18 cellular contexts compared by ENCODE assay signal in the genomic region with DNA sequence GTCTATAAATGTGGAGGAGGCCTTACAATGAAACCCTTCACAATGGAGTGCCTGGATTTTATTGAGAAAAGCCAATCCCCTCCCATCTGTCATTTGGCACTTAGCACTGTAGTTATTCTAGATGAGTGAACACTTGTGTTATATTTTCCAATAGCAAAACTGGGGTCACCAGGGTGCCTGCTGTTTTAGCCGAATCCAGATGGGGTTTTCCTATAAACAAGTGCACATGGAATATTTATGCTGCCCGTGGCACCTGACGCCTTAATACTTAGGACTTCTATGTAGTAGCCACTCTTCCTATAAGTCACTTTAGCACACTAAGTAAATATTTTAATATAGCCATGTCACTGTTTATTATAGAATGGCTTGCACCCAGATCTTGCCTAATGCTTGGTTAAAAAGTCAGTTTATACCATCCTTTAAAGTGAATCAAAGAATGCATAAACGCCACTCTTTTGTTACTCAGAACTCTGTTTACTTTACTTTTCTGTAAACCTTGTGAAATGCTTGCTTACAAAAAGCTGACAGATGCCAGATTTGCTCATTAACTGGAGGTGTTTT.
DNase-seq lines count a peak whose midpoint lies in the region; ATAC-seq, FAIRE-seq and TF ChIP-seq lines count a peak whose summit lies in the region.
"Had no signal": no experiment of that assay in that cellular context is flagged by ENCODE, and none has a peak within 500 bp of the region (broad histone marks: within the 10 kb centered on the region; RNA-seq: fewer than 3 reads in every experiment).

No MANE protein-coding gene starts in this region.

- H3K56ac ChIP-seq in H1 (replicated peaks; ENCODE audit: insufficient read length, low read depth, low read length), result no peak overlapping the region

- H3K23me2 ChIP-seq in H1 (ENCODE audit: low read depth, low read length), result no peaks in the 10 kb centered on the region

- POLR2A ChIA-PET in H1 (lab: Charles Lee; ENCODE audit: partially characterized antibody) (no interaction called here), RWPE1 (lab: Yijun Ruan, JAX; ENCODE audit: low non-redundant PET) (no interaction called here), PC-3 (lab: Charles Lee; ENCODE audit: unreplicated experiment) (no interaction called here)

- no peak overlapping the region for H3K14ac ChIP-seq in H1 (ENCODE audit: insufficient read length)

- H3K36me3 ChIP-seq in H1 (ENCODE audit: control insufficient read depth in 2 of 4, insufficient read depth in 4 of 4, low read length in 3 of 4) (no peaks in the 10 kb centered on the region), testis (ENCODE audit: low read depth, missing control alignments) (no peaks in the 10 kb centered on the region), PC-3 (ENCODE audit: low read depth, low read length) (no peaks in the 10 kb centered on the region)

- H3K9me3 ChIP-seq in H1 (ENCODE audit: insufficient read depth in 2 of 2, low read depth in 1 of 2, low read length in 1 of 2), result peaks cover 0 to 3% of the 10 kb centered on the region in 2 experiments; a peak in 1 of 4 replicates
- no peaks in the 10 kb centered on the region for H3K9me3 ChIP-seq in testis
- peaks cover 5% of the 10 kb centered on the region; the same call in 1 of the 2 replicates for H3K9me3 ChIP-seq in PC-3 (ENCODE audit: low read length)
- H3K9me3 ChIP-seq: SK-N-SH had no signal

- no peak overlapping the region for H2BK120ac ChIP-seq in H1 (replicated peaks; ENCODE audit: low read depth, low read length)

- no peak overlapping the region for H2BK15ac ChIP-seq in H1 (ENCODE audit: low read length)

- no TSS peak for BruUV-seq in PC-3 (replicated peaks; lab: Mats Ljungman, UMichigan)

- WGBS in H1 (ENCODE audit: extremely low coverage in 1 of 2, insufficient coverage in 1 of 2, insufficient read length in 1 of 2, insufficient replicate concordance in 2 of 2, low coverage in 1 of 2, low lambda C conversion rate in 2 of 2, missing lambda C conversion rate in 1 of 2), 2 experiments, result 88% methylated on average over 4 of the region's 4 CpGs; no CpG with 5 or more reads in 1 of the 2 experiments
- 88 to 93% methylated on average over 4 of the region's 4 CpGs for WGBS in testis, 2 donors

- no peak for TF ChIP-seq CTCF in H1 (IDR thresholded peaks at IDR 0.05; ENCODE audit: control extremely low read depth in 1 of 3, insufficient read depth in 1 of 3, low read depth in 1 of 3, low read length in 3 of 3)
- no peak for TF ChIP-seq CTCF in testis (IDR thresholded peaks at IDR 0.05)
- TF ChIP-seq CTCF in RWPE1 (conservative IDR thresholded peaks at IDR 0.05; ENCODE audit: low read depth), result no peak
- TF ChIP-seq CTCF in PC-3 (conservative IDR thresholded peaks at IDR 0.05; ENCODE audit: low read depth, low read length), result no peak

- H3K4me3 ChIP-seq in H1 (ENCODE audit: extremely low read depth in 1 of 4, insufficient read depth in 2 of 4, low read depth in 3 of 4, low read length in 4 of 4) (no peak overlapping the region), testis (no peak overlapping the region), PC-3 (ENCODE audit: low read length) (no peak overlapping the region)

- H2AFZ ChIP-seq in H1 (ENCODE audit: low read length) (0 out of 2 replicates have a peak overlapping the region, but pooled peaks have one; percentile 40), PC-3 (ENCODE audit: low read length) (no peak overlapping the region)

- no peaks in the 10 kb centered on the region for H3K4me1 ChIP-seq in H1 (replicated peaks in 1 of 4; ENCODE audit: control insufficient read depth in 3 of 4, insufficient read depth in 4 of 4, low read length in 3 of 4)
- H3K4me1 ChIP-seq in testis, result no peaks in the 10 kb centered on the region
- no peaks in the 10 kb centered on the region for H3K4me1 ChIP-seq in PC-3 (ENCODE audit: insufficient read depth, low read length)

- no peaks in the 10 kb centered on the region for H3K9me2 ChIP-seq in PC-3 (replicated peaks; ENCODE audit: low read length)
- H3K9me2 ChIP-seq: SK-N-SH had no signal

- H3K18ac ChIP-seq in H1 (ENCODE audit: extremely low read depth, low read length), result no peak overlapping the region

- H3K9ac ChIP-seq in H1 (replicated peaks in 1 of 4; ENCODE audit: extremely low read depth in 1 of 4, low read depth in 3 of 4, low read length in 3 of 4) (no peak overlapping the region), PC-3 (ENCODE audit: low read length) (no peak overlapping the region)
- H3K9ac ChIP-seq: SK-N-SH had no signal

- TF ChIP-seq RAD21 in H1 (IDR thresholded peaks at IDR 0.05 in 1 of 2, conservative IDR thresholded peaks at IDR 0.05 in 1 of 2; ENCODE audit: low read depth in 2 of 2, low read length in 2 of 2), result no peak

- H3K4ac ChIP-seq in H1 (replicated peaks; ENCODE audit: insufficient read length, low read depth, low read length), result no peak overlapping the region

- CTCF ChIA-PET in H1 (lab: Charles Lee; ENCODE audit: partially characterized antibody), result interaction anchor here (1.4 kb wide), 1 partner anchor 11 kb away, joined by 3 read pairs; no protein-coding TSS in a partner anchor
- CTCF ChIA-PET in RWPE1 (lab: Yijun Ruan, JAX), result interaction anchor here (0.7 kb wide), 1 partner anchor 9 kb away, joined by 4 read pairs; no protein-coding TSS in a partner anchor
- CTCF ChIA-PET in PC-3 (lab: Charles Lee), result no interaction called here

- no peak for FAIRE-seq in H1 (lab: Jason Lieb, UNC)
- FAIRE-seq: GM12891 had no signal

- intact Hi-C loops in testis (cut with DNase I; ENCODE audit: low total_unique reads), result no loop called here
- intact Hi-C loops in PC-3 (cut with micrococcal nuclease), result no loop called here

- H3K79me2 ChIP-seq in H1 (ENCODE audit: control insufficient read depth in 1 of 2, insufficient read depth in 2 of 2, low read length in 2 of 2) (no peaks in the 10 kb centered on the region), PC-3 (ENCODE audit: low read length) (no peaks in the 10 kb centered on the region)

- H4K20me1 ChIP-seq in H1 (replicated peaks in 1 of 2; ENCODE audit: control insufficient read depth in 1 of 2, insufficient read depth in 2 of 2, low read length in 2 of 2), result no peaks in the 10 kb centered on the region
- H4K20me1 ChIP-seq in PC-3 (ENCODE audit: low read length), result no peaks in the 10 kb centered on the region

- H3F3A ChIP-seq in PC-3 (ENCODE audit: low read length, unreplicated experiment), result no peaks in the 10 kb centered on the region

- H3K27me3 ChIP-seq in H1 (replicated peaks in 1 of 4; ENCODE audit: control insufficient read depth in 3 of 4, extremely low read depth in 1 of 4, insufficient read depth in 3 of 4, low read length in 3 of 4) (peaks cover 0 to 1% (median 0%) of the 10 kb centered on the region in 4 experiments; a peak in 1 of 7 replicates), testis (no peaks in the 10 kb centered on the region), PC-3 (ENCODE audit: low read length) (no peaks in the 10 kb centered on the region)

- H4K91ac ChIP-seq in H1 (replicated peaks; ENCODE audit: insufficient read length, low read length), result no peak overlapping the region

- TF ChIP-seq POLR2A in H1 (IDR thresholded peaks at IDR 0.05; ENCODE audit: control extremely low read depth in 1 of 2, low read depth in 2 of 2, low read length in 2 of 2) (no peak), testis (IDR thresholded peaks at IDR 0.05) (no peak)

- no peaks in the 10 kb centered on the region for H3K79me1 ChIP-seq in H1 (ENCODE audit: low read depth, low read length)

- DNase-seq in DMS 273 (lab: John Stamatoyannopoulos, UW; ENCODE audit: unreplicated experiment) (peak; percentile 95), M059J (ENCODE audit: low read depth) (peak; percentile 6), H1 (ENCODE audit: low read depth in 1 of 2, low spot score in 2 of 2) (no peak), retina (peak; percentile 40), testis (no peak), RWPE1 (ENCODE audit: low spot score) (no peak), PC-3 (no peak)
- DNase-seq: CD4-positive, CD25-positive, alpha-beta regulatory T cell; DND-41; H7; Karpas-422; NCI-H1436; NCI-H2029; NCI-H526 treated with DMSO at 0.1 percent for 48 hours; SIG-M5; SK-N-SH had no signal

- no peak for TF ChIP-seq EP300 in H1 (IDR thresholded peaks at IDR 0.05; ENCODE audit: borderline replicate concordance in 1 of 2, low read depth in 2 of 2, low read length in 2 of 2)

- H2BK20ac ChIP-seq in H1 (ENCODE audit: low read length), result no peak overlapping the region

- no peak overlapping the region for H4K5ac ChIP-seq in H1 (ENCODE audit: insufficient read length, low read depth, low read length)

- H2AK5ac ChIP-seq in H1 (ENCODE audit: low read depth, low read length), result no peak overlapping the region

- ATAC-seq in GM21423 (IDR thresholded peaks at IDR 0.05; ENCODE audit: unreplicated experiment), result no peak
- no peak for ATAC-seq in PC-3

- H3K23ac ChIP-seq in H1 (ENCODE audit: insufficient read length), result no peak overlapping the region

- no peak overlapping the region for H2BK12ac ChIP-seq in H1 (ENCODE audit: low read depth, low read length)

- no peak overlapping the region for H3K27ac ChIP-seq in H1 (ENCODE audit: low read depth, low read length)
- no peak overlapping the region for H3K27ac ChIP-seq in testis
- no peak overlapping the region for H3K27ac ChIP-seq in RWPE1
- H3K27ac ChIP-seq in PC-3 (ENCODE audit: low read length), result no peak overlapping the region

- no peak overlapping the region for H2BK5ac ChIP-seq in H1 (ENCODE audit: low read depth, low read length)

- no peak overlapping the region for H4K8ac ChIP-seq in H1 (ENCODE audit: extremely low read depth, insufficient read depth, low read length)

- no peak overlapping the region for H3K4me2 ChIP-seq in H1 (ENCODE audit: insufficient read depth in 1 of 2, low read depth in 2 of 2, low read length in 2 of 2)
- no peak overlapping the region for H3K4me2 ChIP-seq in PC-3 (ENCODE audit: low read length)
- H3K4me2 ChIP-seq: SK-N-SH had no signal

TF ChIP-seq in H1, 55 proteins besides CTCF, POLR2A, EP300 and RAD21 (continues in another document):
- TF ChIP-seq NRF1 (IDR thresholded peaks at IDR 0.05; ENCODE audit: low read depth, low read length) (no peak), POLR2AphosphoS5 (IDR thresholded peaks at IDR 0.05; ENCODE audit: low read depth, low read length) (no peak), RBBP5 (IDR thresholded peaks at IDR 0.05; ENCODE audit: borderline replicate concordance, low read depth, low read length) (no peak), CEBPB (IDR thresholded peaks at IDR 0.05; ENCODE audit: low read depth, low read length) (no peak), ZNF274 (IDR thresholded peaks at IDR 0.05; ENCODE audit: borderline replicate concordance, extremely low read depth, low read length) (no peak), TAF1 (IDR thresholded peaks at IDR 0.05; ENCODE audit: low read depth, low read length) (no peak), SP4 (IDR thresholded peaks at IDR 0.05; ENCODE audit: low read length) (no peak), CBX5 (IDR thresholded peaks at IDR 0.05; ENCODE audit: low read depth, low read length) (no peak), RFX5 (IDR thresholded peaks at IDR 0.05; ENCODE audit: borderline replicate concordance, low read depth, low read length) (no peak), KDM1A (IDR thresholded peaks at IDR 0.05; ENCODE audit: borderline replicate concordance, low read length) (no peak)
- TF ChIP-seq, protein P1, sequence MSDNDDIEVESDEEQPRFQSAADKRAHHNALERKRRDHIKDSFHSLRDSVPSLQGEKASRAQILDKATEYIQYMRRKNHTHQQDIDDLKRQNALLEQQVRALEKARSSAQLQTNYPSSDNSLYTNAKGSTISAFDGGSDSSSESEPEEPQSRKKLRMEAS (IDR thresholded peaks at IDR 0.05), result no peak

Comparison
In these comparisons a context has a peak if more than half of its experiments do, and no peak if none do; other contexts are left out.
1. DNase-seq: peak in DMS 273 (single experiment), M059J (single experiment) and retina (single experiment); none in H1 (0 of 2), testis (single experiment), RWPE1 (single experiment) and PC-3 (single experiment).